17 cellular contexts compared by ENCODE assay signal in the genomic region with DNA sequence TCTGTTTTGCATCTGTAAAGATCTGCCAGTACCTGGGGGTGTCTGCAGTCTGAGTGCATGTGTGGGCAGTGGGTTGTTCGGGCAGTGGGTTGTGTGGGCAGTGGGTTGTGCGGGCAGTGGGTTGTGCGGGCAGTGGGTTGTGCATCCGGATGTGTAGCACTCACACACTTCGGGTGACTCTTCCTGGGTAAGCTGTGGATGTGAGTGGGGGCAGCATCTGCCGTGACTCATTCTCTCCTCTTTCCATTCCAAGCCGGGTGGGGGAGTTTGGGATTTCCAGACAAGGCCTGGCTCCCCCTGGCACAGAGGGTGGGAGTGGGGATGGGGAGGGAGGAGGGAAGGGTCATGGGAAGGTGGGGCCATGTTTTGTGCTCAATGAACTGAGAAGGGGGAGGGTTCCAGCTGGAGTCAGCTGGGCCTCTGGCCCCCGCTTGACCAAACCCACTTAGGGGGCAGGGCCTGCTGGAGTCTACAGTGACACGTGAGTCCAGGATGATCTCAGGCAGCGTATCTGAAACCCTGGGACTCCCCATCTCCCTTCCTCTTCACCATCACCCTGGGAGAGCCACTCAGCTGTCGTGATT. TPM values are rescaled to one million over a fixed set of nuclear protein-coding genes. Genes with fewer than 3 reads are reported as not detected.
DNase-seq lines count a peak whose midpoint lies in the region; ATAC-seq and TF ChIP-seq lines count a peak whose summit lies in the region.
"Had no signal": no experiment of that assay in that cellular context is flagged by ENCODE, and none has a peak within 500 bp of the region (broad histone marks: within the 10 kb centered on the region; RNA-seq: fewer than 3 reads in every experiment).

No MANE protein-coding gene starts in this region.

- no peaks in the 10 kb centered on the region for H3K9me3 Mint-ChIP-seq in neural crest cell
- H3K9me3 Mint-ChIP-seq: activated naive CD4-positive, alpha-beta T cell treated with anti-CD3 and anti-CD28 coated beads, Interleukin-2, amount 50 U/mL, for 24 hours had no signal

- POLR2A ChIA-PET in AG04450 (lab: Yijun Ruan, JAX): no interaction called here
- POLR2A ChIA-PET in PC-3 (lab: Charles Lee; ENCODE audit: unreplicated experiment): no interaction called here

- no peaks in the 10 kb centered on the region for H3F3A ChIP-seq in PC-3 (ENCODE audit: low read length, unreplicated experiment)

- no peaks in the 10 kb centered on the region for H3K36me3 ChIP-seq in PC-3 (ENCODE audit: low read depth, low read length)
- H3K36me3 ChIP-seq: BE2C had no signal

- peaks cover 2% of the 10 kb centered on the region for H3K36me3 Mint-ChIP-seq in neural crest cell (ENCODE audit: low read depth)
- H3K36me3 Mint-ChIP-seq: activated naive CD4-positive, alpha-beta T cell treated with anti-CD3 and anti-CD28 coated beads, Interleukin-2, amount 50 U/mL, for 24 hours had no signal

- H4K20me1 ChIP-seq in PC-3 (ENCODE audit: low read length): no peaks in the 10 kb centered on the region

- no peak overlapping the region for H2AFZ ChIP-seq in PC-3 (ENCODE audit: low read length)

- ATAC-seq in PC-3: no peak
- ATAC-seq in GM18519 (IDR thresholded peaks at IDR 0.05; ENCODE audit: low FRiP score, unreplicated experiment): no peak
- ATAC-seq: HCT116, psoas muscle had no signal

- H3K9me2 ChIP-seq in PC-3 (replicated peaks; ENCODE audit: low read length): no peaks in the 10 kb centered on the region

- no TSS peak for BruUV-seq in PC-3 (replicated peaks; lab: Mats Ljungman, UMichigan)

- peak overlapping the region; percentile 57 for H3K27ac Mint-ChIP-seq in neural crest cell (ENCODE audit: unreplicated experiment)
- H3K27ac Mint-ChIP-seq: activated naive CD4-positive, alpha-beta T cell treated with anti-CD3 and anti-CD28 coated beads, Interleukin-2, amount 50 U/mL, for 24 hours had no signal

- H3K27me3 Mint-ChIP-seq in neural crest cell (ENCODE audit: low read depth): no peaks in the 10 kb centered on the region

- H3K27me3 ChIP-seq in AG04450 (ENCODE audit: control insufficient read depth, insufficient read depth, low read length) (peaks cover 11% of the 10 kb centered on the region), PC-3 (ENCODE audit: low read length) (no peaks in the 10 kb centered on the region)
- H3K27me3 ChIP-seq: BE2C had no signal

- intact Hi-C loops in PC-3 (cut with micrococcal nuclease): no loop called here

- CTCF ChIA-PET in AG04450 (lab: Charles Lee) (interaction anchor here (1.3 to 2.1 kb wide), 2 partner anchors 10 to 22 kb away, joined by 5 to 6 read pairs; no protein-coding TSS in a partner anchor), PC-3 (lab: Charles Lee) (no interaction called here)

- peaks cover 48% of the 10 kb centered on the region for H3K4me1 Mint-ChIP-seq in neural crest cell

- H3K9me3 ChIP-seq in AG04450 (ENCODE audit: control insufficient read depth, insufficient read depth, low read length): no peaks in the 10 kb centered on the region; the same call in 1 of the 2 replicates
- no peaks in the 10 kb centered on the region for H3K9me3 ChIP-seq in PC-3 (ENCODE audit: low read length)
- H3K9me3 ChIP-seq: BE2C, psoas muscle had no signal

- no peak overlapping the region for H3K9ac ChIP-seq in PC-3 (ENCODE audit: low read length)

- H3K79me2 ChIP-seq in PC-3 (ENCODE audit: low read length): no peaks in the 10 kb centered on the region

- H3K4me3 Mint-ChIP-seq in neural crest cell: peak overlapping the region; percentile 66
- H3K4me3 Mint-ChIP-seq: activated naive CD4-positive, alpha-beta T cell treated with anti-CD3 and anti-CD28 coated beads, Interleukin-2, amount 50 U/mL, for 24 hours had no signal

- H3K4me3 ChIP-seq in AG04450 (ENCODE audit: low read depth, low read length) (no peak overlapping the region), fibroblast of mammary gland (ENCODE audit: control insufficient read depth, low read depth, low read length) (no peak overlapping the region), PC-3 (ENCODE audit: low read length) (no peak overlapping the region)
- H3K4me3 ChIP-seq: psoas muscle, SK-N-MC had no signal

- no peak overlapping the region for H3K27ac ChIP-seq in AG04450 (ENCODE audit: low read depth, low read length)
- no peak overlapping the region for H3K27ac ChIP-seq in PC-3 (ENCODE audit: low read length)
- H3K27ac ChIP-seq: psoas muscle, SK-N-MC had no signal

- TF ChIP-seq CTCF in AG04450 (IDR thresholded peaks at IDR 0.05; ENCODE audit: low read depth, low read length) (no peak), fibroblast of mammary gland (conservative IDR thresholded peaks at IDR 0.05; ENCODE audit: control insufficient read depth, insufficient read depth, low read depth, low read length) (no peak), neural crest cell (conservative IDR thresholded peaks at IDR 0.05) (no peak), PC-3 (conservative IDR thresholded peaks at IDR 0.05; ENCODE audit: low read depth, low read length) (no peak)

- no peaks in the 10 kb centered on the region for H3K4me1 ChIP-seq in PC-3 (ENCODE audit: insufficient read depth, low read length)
- H3K4me1 ChIP-seq: psoas muscle had no signal

- H3K4me2 ChIP-seq in PC-3 (ENCODE audit: low read length): no peak overlapping the region

- peak; percentile 27 for DNase-seq in AG04450 (ENCODE audit: low read depth, low spot score)
- peak; percentile 21 for DNase-seq in NCI-H69 (lab: John Stamatoyannopoulos, UW)
- peak; percentile 48 for DNase-seq in fibroblast of mammary gland (ENCODE audit: low read depth)
- no peak for DNase-seq in neural crest cell (ENCODE audit: low read depth, low spot score)
- no peak for DNase-seq in PC-3
- DNase-seq in SK-N-DZ (ENCODE audit: low spot score): no peak
- DNase-seq in DMS153 treated with DMSO at 0.1 percent for 48 hours (lab: John Stamatoyannopoulos, UW; ENCODE audit: unreplicated experiment): no peak
- DNase-seq: BE2C, psoas muscle had no signal

RNA-seq across cellular contexts. Expression of a gene that starts 8.3 kb away (rescaled TPM):
- not detected in 2 replicates for polyA plus RNA-seq in AG04450 (2011; rRNA removed)
- not detected in 2 replicates for polyA minus RNA-seq in AG04450 (2011; rRNA and poly(A)+ RNA removed)
- 73.4 and 80.5 TPM in 2 replicates for total RNA-seq in neural crest cell
- total RNA-seq in PC-3 (2014; rRNA removed): not detected in 2 replicates
- 23.4 and 31.3 TPM in 2 replicates for polyA plus RNA-seq in SK-N-DZ (2014; cell fraction: cytosol; rRNA removed)
- 34.3 and 41.4 TPM in 2 replicates for polyA plus RNA-seq in SK-N-DZ (2014; cell fraction: nucleus; rRNA removed)
- total RNA-seq: endothelial cell of umbilical vein, MCF 10A, NCI-H460 had no signal
- polyA plus RNA-seq: endothelial cell of umbilical vein, keratinocyte had no signal

Comparison
In these comparisons a context has a peak if more than half of its experiments do, and no peak if none do; other contexts are left out.
1. DNase-seq: peak in AG04450 (single experiment), NCI-H69 (single experiment) and fibroblast of mammary gland (single experiment); none in neural crest cell (single experiment), PC-3 (single experiment), SK-N-DZ (single experiment) and DMS153 treated with DMSO at 0.1 percent for 48 hours (single experiment).
2. RNA of a gene that starts 8.3 kb away (total RNA-seq): 73.4 to 80.5 TPM in neural crest cell; not detected in PC-3; every median in the first group is over 10 times any median in the second.